Comparison of ENCODE assay signal across 19 cellular contexts in genomic region chr9:105735366-105735765, GRCh38. TPM values are rescaled to one million over a fixed set of nuclear protein-coding genes. Genes with fewer than 3 reads are reported as not detected.
A peak's percentile ranks its signal among the peaks of the same experiment; 100 is the strongest.
DNase-seq lines count a peak whose midpoint lies in the region; ATAC-seq, FAIRE-seq and TF ChIP-seq lines count a peak whose summit lies in the region.
"Had no signal": no experiment of that assay in that cellular context is flagged by ENCODE, and none has a peak within 500 bp of the region (broad histone marks: within the 10 kb centered on the region; RNA-seq: fewer than 3 reads in every experiment).

No MANE protein-coding gene starts in this region.

- FAIRE-seq in HepG2 (lab: Jason Lieb, UNC), result no peak
- FAIRE-seq: A549 had no signal

- TF ChIP-seq RAD21 in HepG2 (CRISPR knock-in tag; IDR thresholded peaks at IDR 0.05), result no peak

- ATAC-seq in HepG2 (no peak), right lobe of liver (no peak), HG02840 (IDR thresholded peaks at IDR 0.05; ENCODE audit: low FRiP score, unreplicated experiment) (no peak)
- ATAC-seq: A549 had no signal

- H3K4me3 ChIP-seq in HepG2 (replicated peaks in 1 of 3; ENCODE audit: insufficient read depth in 1 of 3, low read depth in 2 of 3, low read length in 3 of 3) (no peak overlapping the region), right lobe of liver (no peak overlapping the region), choroid plexus epithelial cell (ENCODE audit: low read depth, low read length) (no peak overlapping the region)
- H3K4me3 ChIP-seq: A549, GM23248 had no signal

- peaks cover 31% of the 10 kb centered on the region for H3K9me3 ChIP-seq in HepG2 (ENCODE audit: low read length)
- peaks cover 0 to 11% (median 4%) of the 10 kb centered on the region in 4 donors for H3K9me3 ChIP-seq in right lobe of liver

- no peaks in the 10 kb centered on the region for H3K79me2 ChIP-seq in HepG2 (ENCODE audit: insufficient read depth, low read length)

- H3K4me1 ChIP-seq in HepG2 (ENCODE audit: insufficient read depth, low read length) (peaks cover 11% of the 10 kb centered on the region), right lobe of liver (no peaks in the 10 kb centered on the region)
- H3K4me1 ChIP-seq: A549 had no signal

- H4K20me1 ChIP-seq in HepG2 (ENCODE audit: insufficient read depth, low read length), result no peaks in the 10 kb centered on the region

- H3K36me3 ChIP-seq in HepG2 (replicated peaks in 1 of 2; ENCODE audit: control insufficient read depth in 1 of 2, insufficient read depth in 2 of 2, low read length in 2 of 2) (no peaks in the 10 kb centered on the region), right lobe of liver (no peaks in the 10 kb centered on the region)

- POLR2A ChIA-PET in HepG2 (lab: Yijun Ruan, JAX), result no interaction called here

- TF ChIP-seq CTCF in HepG2 (CRISPR knock-in tag; IDR thresholded peaks at IDR 0.05) (no peak), right lobe of liver (IDR thresholded peaks at IDR 0.05) (no peak), choroid plexus epithelial cell (conservative IDR thresholded peaks at IDR 0.05; ENCODE audit: low read depth, low read length) (no peak)

- TF ChIP-seq POLR2A in HepG2 (IDR thresholded peaks at IDR 0.05; ENCODE audit: insufficient read depth in 1 of 2, low read depth in 2 of 2, low read length in 2 of 2), result no peak
- TF ChIP-seq POLR2A in right lobe of liver (IDR thresholded peaks at IDR 0.05), result no peak

- no peak overlapping the region for H3K4me2 ChIP-seq in HepG2 (ENCODE audit: low read depth, low read length)
- H3K4me2 ChIP-seq: A549 had no signal

- DNase-seq in HepG2 (ENCODE audit: low spot score), result no peak
- no peak for DNase-seq in right lobe of liver
- DNase-seq in OCI-M1 (lab: John Stamatoyannopoulos, UW), result peak; percentile 9
- peak; percentile 4 for DNase-seq in choroid plexus epithelial cell (ENCODE audit: low read depth)
- DNase-seq in myocyte (ENCODE audit: low read depth), result peak; percentile 13
- no peak for DNase-seq in SKM-1 (lab: John Stamatoyannopoulos, UW; ENCODE audit: unreplicated experiment)
- no peak for DNase-seq in COLO668 (lab: John Stamatoyannopoulos, UW; ENCODE audit: unreplicated experiment)
- DNase-seq: AML-193; CD4-positive, alpha-beta T cell; DMS79 treated with DMSO at 0.1 percent for 48 hours; GF-D8; GM23248; HCEC 1CT; IMR-90; KBM-7 had no signal

- intact Hi-C loops in HepG2 (cut with micrococcal nuclease; ENCODE audit: unreplicated experiment) (no loop called here), right lobe of liver (cut with DNase I) (no loop called here)

- no peaks in the 10 kb centered on the region for H3K27me3 ChIP-seq in HepG2 (ENCODE audit: control insufficient read depth in 1 of 2, insufficient read depth in 2 of 2, low read length in 2 of 2)
- no peaks in the 10 kb centered on the region for H3K27me3 ChIP-seq in right lobe of liver

- H3K27ac ChIP-seq in HepG2 (ENCODE audit: extremely low read length, insufficient read depth, low read length) (no peak overlapping the region), right lobe of liver (no peak overlapping the region)
- H3K27ac ChIP-seq: 22Rv1, A549, C4-2B, GM23248 had no signal

- TF ChIP-seq EP300 in HepG2 (IDR thresholded peaks at IDR 0.05; ENCODE audit: low read depth in 2 of 2, low read length in 2 of 2), result no peak
- TF ChIP-seq EP300 in HepG2 (CRISPR knock-in tag; IDR thresholded peaks at IDR 0.05; ENCODE audit: borderline replicate concordance), result no peak

- CTCF ChIA-PET in HepG2 (lab: Yijun Ruan, JAX; ENCODE audit: low intra/inter-chr PET ratio, low total read pairs), result no interaction called here

- H2AFZ ChIP-seq in HepG2 (ENCODE audit: low read length), result no peak overlapping the region
- H2AFZ ChIP-seq: GM23248 had no signal

- H3K9ac ChIP-seq in HepG2 (ENCODE audit: insufficient read depth, low read depth, low read length), result no peak overlapping the region
- H3K9ac ChIP-seq: GM23248 had no signal

- in situ Hi-C loops in HepG2 (cut with HindIII; ENCODE audit: extremely low pct_ligation_motif_present, low pct_unique_long_range_greater_than_20kb), result no loop called here

- BruUV-seq in HepG2 (replicated peaks; lab: Mats Ljungman, UMichigan), result no TSS peak

TF ChIP-seq in HepG2, 621 proteins besides CTCF, POLR2A, EP300 and RAD21:
- TF ChIP-seq ZNF44 (CRISPR knock-in tag; IDR thresholded peaks at IDR 0.05) (no peak), ZFP1 (CRISPR knock-in tag; IDR thresholded peaks at IDR 0.05) (peak; percentile 96; the same call in 1 of the 2 replicates), NFYC (CRISPR knock-in tag; IDR thresholded peaks at IDR 0.05) (no peak), ZNF337 (CRISPR knock-in tag; IDR thresholded peaks at IDR 0.05; ENCODE audit: borderline replicate concordance, low read depth) (peak; percentile 99), MTF1 (CRISPR knock-in tag; IDR thresholded peaks at IDR 0.05) (no peak), FOSL1 (CRISPR knock-in tag; IDR thresholded peaks at IDR 0.05; ENCODE audit: borderline replicate concordance) (no peak), ZNF136 (CRISPR knock-in tag; IDR thresholded peaks at IDR 0.05; ENCODE audit: low read depth) (peak; percentile 79; the same call in 1 of the 2 replicates)

RNA-seq across cellular contexts. Expression of gene TMEM38B, which starts 41.0 kb away (rescaled TPM):
- total RNA-seq in HepG2 (2016; rRNA removed; fragmentation: Illumina TruSeq; extraction: Trizol) (26.0 and 32.4 TPM in 2 replicates), right lobe of liver (10 to 100 TPM in 5 of 6 experiments, 1 to 10 TPM in 1; 9.5 to 16.9 (median 11.9) TPM), myocyte (132 and 195 TPM in 2 replicates)
- total RNA-seq in HepG2 (2016; cell fraction: cytosol; rRNA removed; fragmentation: Illumina TruSeq; extraction: Trizol; ENCODE audit: low read depth), result 13.2 and 15.1 TPM in 2 replicates
- 21.7 and 29.4 TPM in 2 replicates for total RNA-seq in HepG2 (2016; cell fraction: insoluble cytoplasmic fraction; rRNA removed; fragmentation: Illumina TruSeq; extraction: Trizol)
- 16.9 and 17.8 TPM in 2 replicates for total RNA-seq in HepG2 (2016; cell fraction: membrane; rRNA removed; fragmentation: Illumina TruSeq; extraction: Trizol)
- total RNA-seq in HepG2 (2016; cell fraction: nucleus; rRNA removed; fragmentation: Illumina TruSeq; extraction: Trizol), result 23.7 and 24.3 TPM in 2 replicates
- 12.4 and 13.4 TPM in 2 replicates for polyA plus RNA-seq in HepG2 (2011; rRNA removed)
- polyA plus RNA-seq in HepG2 (2011; cell fraction: cytosol; rRNA removed), result 9.6 and 15.4 TPM in 2 replicates
- polyA plus RNA-seq in HepG2 (2011; cell fraction: nucleus; rRNA removed), result 3.9 and 6.1 TPM in 2 replicates
- 14.8 and 19.3 TPM in 2 replicates for polyA plus RNA-seq in HepG2 (2012)
- 3.8 and 5.9 TPM in 2 replicates for polyA plus RNA-seq in HepG2 (2016; cell fraction: cytosol; fragmentation: Illumina TruSeq; extraction: Trizol; ENCODE audit: low read depth)
- polyA plus RNA-seq in HepG2 (2016; cell fraction: insoluble cytoplasmic fraction; fragmentation: Illumina TruSeq; extraction: Trizol; ENCODE audit: low read depth), result 15.6 and 16.4 TPM in 2 replicates
- 8.4 and 9.8 TPM in 2 replicates for polyA plus RNA-seq in HepG2 (2016; cell fraction: membrane; fragmentation: Illumina TruSeq; extraction: Trizol; ENCODE audit: low read depth)
- 26.7 and 29.8 TPM in 2 replicates for polyA plus RNA-seq in HepG2 (2016; cell fraction: nucleus; fragmentation: Illumina TruSeq; extraction: Trizol; ENCODE audit: insufficient read depth, low read depth)
- 13.5 and 22.6 TPM in 2 replicates for polyA minus RNA-seq in HepG2 (2011; rRNA and poly(A)+ RNA removed; ENCODE audit: low replicate concordance)
- 14.0 and 21.4 TPM in 2 replicates for polyA minus RNA-seq in HepG2 (2011; cell fraction: cytosol; rRNA and poly(A)+ RNA removed)
- polyA minus RNA-seq in HepG2 (2011; cell fraction: nucleus; rRNA and poly(A)+ RNA removed), result 11.3 and 15.5 TPM in 2 replicates
- 26.3 TPM for polyA plus RNA-seq in myocyte (2012)

Comparison
In these comparisons a context has a peak if more than half of its experiments do, and no peak if none do; other contexts are left out.
1. DNase-seq: peak in OCI-M1 (single experiment), choroid plexus epithelial cell (single experiment) and myocyte (single experiment); none in HepG2 (single experiment), right lobe of liver (0 of 3), SKM-1 (single experiment) and COLO668 (single experiment).